Comparison of ENCODE assay signal across 8 cellular contexts in genomic region chr1:205849619-205850355, GRCh38. TPM values are rescaled to one million over a fixed set of nuclear protein-coding genes. Genes with fewer than 3 reads are reported as not detected.
DNase-seq lines count a peak whose midpoint lies in the region; ATAC-seq and TF ChIP-seq lines count a peak whose summit lies in the region.

TSS of gene PM20D1 (minus strand) at chr1:205850132. CDS start at chr1:205850072, 60 bp downstream.

- H3K4me1 Mint-ChIP-seq in mesothelial cell of epicardium: no peaks in the 10 kb centered on the region

- H3K27ac ChIP-seq in caudate nucleus (ENCODE audit: low read depth, low read length): no peak within 1 kb of the TSS

- no peak within 1 kb of the TSS for H3K4me3 Mint-ChIP-seq in mesothelial cell of epicardium

- TF ChIP-seq CTCF in mesothelial cell of epicardium (IDR thresholded peaks at IDR 0.05; ENCODE audit: unreplicated experiment): no peak

- ATAC-seq in GM18511 (IDR thresholded peaks at IDR 0.05; ENCODE audit: unreplicated experiment): peak; percentile 82
- ATAC-seq in HG03097 (IDR thresholded peaks at IDR 0.05; ENCODE audit: low FRiP score, unreplicated experiment): peak; percentile 96
- ATAC-seq in left lobe of liver: peak; percentile 82

- H3K36me3 Mint-ChIP-seq in mesothelial cell of epicardium: peaks cover 2% of the 10 kb centered on the region

- H3K9me3 Mint-ChIP-seq in mesothelial cell of epicardium: peaks cover 9% of the 10 kb centered on the region

- H3K27ac Mint-ChIP-seq in mesothelial cell of epicardium: no peak within 1 kb of the TSS

- DNase-seq in activated CD4-positive, CD25-positive, alpha-beta regulatory T cell (lab: John Stamatoyannopoulos, UW): peak; percentile 19 to 47 (median 37)
- peak in 43 of 61 donors; percentile 4 to 86 (median 34) for DNase-seq in caudate nucleus (lab: John Stamatoyannopoulos, UW)
- DNase-seq in left lobe of liver (ENCODE audit: low spot score): peak; percentile 60
- peak; percentile 40 to 69 (median 63) for DNase-seq in stimulated activated CD4-positive, alpha-beta T cell treated with anti-CD3 and anti-CD28 coated beads, TNF-alpha, amount 100 ng/mL, for 24 hours (ENCODE audit: low read depth in 3 of 3)
- no peak for DNase-seq in mesothelial cell of epicardium (ENCODE audit: low spot score in 2 of 2, unreplicated experiment in 2 of 2)
- DNase-seq in NCI-H82 treated with DMSO at 0.1 percent for 48 hours (lab: John Stamatoyannopoulos, UW; ENCODE audit: unreplicated experiment): no peak

- H3K27me3 Mint-ChIP-seq in mesothelial cell of epicardium (ENCODE audit: low read depth): no peaks in the 10 kb centered on the region

RNA-seq across cellular contexts. Expression of gene PM20D1, which starts in this region (rescaled TPM):
- 0.13 TPM for total RNA-seq in left lobe of liver
- not detected in 3 replicates for total RNA-seq in mesothelial cell of epicardium

Comparison
In these comparisons a context has a peak if more than half of its experiments do, and no peak if none do; other contexts are left out.
1. Peak in DNase-seq and ATAC-seq in left lobe of liver; RNA of the gene not detected or under 1 TPM.
2. DNase-seq: peak in activated CD4-positive, CD25-positive, alpha-beta regulatory T cell (4 of 4), caudate nucleus (43 of 61) and stimulated activated CD4-positive, alpha-beta T cell treated with anti-CD3 and anti-CD28 coated beads, TNF-alpha, amount 100 ng/mL, for 24 hours (3 of 3); none in mesothelial cell of epicardium (0 of 2) and NCI-H82 treated with DMSO at 0.1 percent for 48 hours (single experiment).
3. Peak in every context shown above with its lines, with median percentiles within 50 percentile points of each other: ATAC-seq.